ENCODE assay signal across 1 cellular context in genomic region chr1:109277434-109278204, GRCh38.
TF ChIP-seq lines count a peak whose summit lies in the region.

No MANE protein-coding gene starts in this region.

TF ChIP-seq in K562, 482 proteins besides CTCF, POLR2A, EP300 and RAD21 (continued from another document and continues in another):
- TF ChIP-seq, protein P1, sequence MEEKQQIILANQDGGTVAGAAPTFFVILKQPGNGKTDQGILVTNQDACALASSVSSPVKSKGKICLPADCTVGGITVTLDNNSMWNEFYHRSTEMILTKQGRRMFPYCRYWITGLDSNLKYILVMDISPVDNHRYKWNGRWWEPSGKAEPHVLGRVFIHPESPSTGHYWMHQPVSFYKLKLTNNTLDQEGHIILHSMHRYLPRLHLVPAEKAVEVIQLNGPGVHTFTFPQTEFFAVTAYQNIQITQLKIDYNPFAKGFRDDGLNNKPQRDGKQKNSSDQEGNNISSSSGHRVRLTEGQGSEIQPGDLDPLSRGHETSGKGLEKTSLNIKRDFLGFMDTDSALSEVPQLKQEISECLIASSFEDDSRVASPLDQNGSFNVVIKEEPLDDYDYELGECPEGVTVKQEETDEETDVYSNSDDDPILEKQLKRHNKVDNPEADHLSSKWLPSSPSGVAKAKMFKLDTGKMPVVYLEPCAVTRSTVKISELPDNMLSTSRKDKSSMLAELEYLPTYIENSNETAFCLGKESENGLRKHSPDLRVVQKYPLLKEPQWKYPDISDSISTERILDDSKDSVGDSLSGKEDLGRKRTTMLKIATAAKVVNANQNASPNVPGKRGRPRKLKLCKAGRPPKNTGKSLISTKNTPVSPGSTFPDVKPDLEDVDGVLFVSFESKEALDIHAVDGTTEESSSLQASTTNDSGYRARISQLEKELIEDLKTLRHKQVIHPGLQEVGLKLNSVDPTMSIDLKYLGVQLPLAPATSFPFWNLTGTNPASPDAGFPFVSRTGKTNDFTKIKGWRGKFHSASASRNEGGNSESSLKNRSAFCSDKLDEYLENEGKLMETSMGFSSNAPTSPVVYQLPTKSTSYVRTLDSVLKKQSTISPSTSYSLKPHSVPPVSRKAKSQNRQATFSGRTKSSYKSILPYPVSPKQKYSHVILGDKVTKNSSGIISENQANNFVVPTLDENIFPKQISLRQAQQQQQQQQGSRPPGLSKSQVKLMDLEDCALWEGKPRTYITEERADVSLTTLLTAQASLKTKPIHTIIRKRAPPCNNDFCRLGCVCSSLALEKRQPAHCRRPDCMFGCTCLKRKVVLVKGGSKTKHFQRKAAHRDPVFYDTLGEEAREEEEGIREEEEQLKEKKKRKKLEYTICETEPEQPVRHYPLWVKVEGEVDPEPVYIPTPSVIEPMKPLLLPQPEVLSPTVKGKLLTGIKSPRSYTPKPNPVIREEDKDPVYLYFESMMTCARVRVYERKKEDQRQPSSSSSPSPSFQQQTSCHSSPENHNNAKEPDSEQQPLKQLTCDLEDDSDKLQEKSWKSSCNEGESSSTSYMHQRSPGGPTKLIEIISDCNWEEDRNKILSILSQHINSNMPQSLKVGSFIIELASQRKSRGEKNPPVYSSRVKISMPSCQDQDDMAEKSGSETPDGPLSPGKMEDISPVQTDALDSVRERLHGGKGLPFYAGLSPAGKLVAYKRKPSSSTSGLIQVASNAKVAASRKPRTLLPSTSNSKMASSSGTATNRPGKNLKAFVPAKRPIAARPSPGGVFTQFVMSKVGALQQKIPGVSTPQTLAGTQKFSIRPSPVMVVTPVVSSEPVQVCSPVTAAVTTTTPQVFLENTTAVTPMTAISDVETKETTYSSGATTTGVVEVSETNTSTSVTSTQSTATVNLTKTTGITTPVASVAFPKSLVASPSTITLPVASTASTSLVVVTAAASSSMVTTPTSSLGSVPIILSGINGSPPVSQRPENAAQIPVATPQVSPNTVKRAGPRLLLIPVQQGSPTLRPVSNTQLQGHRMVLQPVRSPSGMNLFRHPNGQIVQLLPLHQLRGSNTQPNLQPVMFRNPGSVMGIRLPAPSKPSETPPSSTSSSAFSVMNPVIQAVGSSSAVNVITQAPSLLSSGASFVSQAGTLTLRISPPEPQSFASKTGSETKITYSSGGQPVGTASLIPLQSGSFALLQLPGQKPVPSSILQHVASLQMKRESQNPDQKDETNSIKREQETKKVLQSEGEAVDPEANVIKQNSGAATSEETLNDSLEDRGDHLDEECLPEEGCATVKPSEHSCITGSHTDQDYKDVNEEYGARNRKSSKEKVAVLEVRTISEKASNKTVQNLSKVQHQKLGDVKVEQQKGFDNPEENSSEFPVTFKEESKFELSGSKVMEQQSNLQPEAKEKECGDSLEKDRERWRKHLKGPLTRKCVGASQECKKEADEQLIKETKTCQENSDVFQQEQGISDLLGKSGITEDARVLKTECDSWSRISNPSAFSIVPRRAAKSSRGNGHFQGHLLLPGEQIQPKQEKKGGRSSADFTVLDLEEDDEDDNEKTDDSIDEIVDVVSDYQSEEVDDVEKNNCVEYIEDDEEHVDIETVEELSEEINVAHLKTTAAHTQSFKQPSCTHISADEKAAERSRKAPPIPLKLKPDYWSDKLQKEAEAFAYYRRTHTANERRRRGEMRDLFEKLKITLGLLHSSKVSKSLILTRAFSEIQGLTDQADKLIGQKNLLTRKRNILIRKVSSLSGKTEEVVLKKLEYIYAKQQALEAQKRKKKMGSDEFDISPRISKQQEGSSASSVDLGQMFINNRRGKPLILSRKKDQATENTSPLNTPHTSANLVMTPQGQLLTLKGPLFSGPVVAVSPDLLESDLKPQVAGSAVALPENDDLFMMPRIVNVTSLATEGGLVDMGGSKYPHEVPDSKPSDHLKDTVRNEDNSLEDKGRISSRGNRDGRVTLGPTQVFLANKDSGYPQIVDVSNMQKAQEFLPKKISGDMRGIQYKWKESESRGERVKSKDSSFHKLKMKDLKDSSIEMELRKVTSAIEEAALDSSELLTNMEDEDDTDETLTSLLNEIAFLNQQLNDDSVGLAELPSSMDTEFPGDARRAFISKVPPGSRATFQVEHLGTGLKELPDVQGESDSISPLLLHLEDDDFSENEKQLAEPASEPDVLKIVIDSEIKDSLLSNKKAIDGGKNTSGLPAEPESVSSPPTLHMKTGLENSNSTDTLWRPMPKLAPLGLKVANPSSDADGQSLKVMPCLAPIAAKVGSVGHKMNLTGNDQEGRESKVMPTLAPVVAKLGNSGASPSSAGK (IDR thresholded peaks at IDR 0.05): no peak
- TF ChIP-seq BRD9 (IDR thresholded peaks at IDR 0.05; ENCODE audit: low read depth, partially characterized antibody) (peak; percentile 38), SNAPC5 (CRISPR knock-in tag; IDR thresholded peaks at IDR 0.05) (no peak), CREB1 (IDR thresholded peaks at IDR 0.05) (no peak), CREB1 (CRISPR knock-in tag; IDR thresholded peaks at IDR 0.05) (no peak), CBFA2T3 (IDR thresholded peaks at IDR 0.05) (no peak), POLR2AphosphoS2 (IDR thresholded peaks at IDR 0.05; ENCODE audit: low read length) (peak; percentile 78; the same call in 1 of the 2 replicates), CAMTA2 (CRISPR knock-in tag; conservative IDR thresholded peaks at IDR 0.05) (no peak), SAFB2 (IDR thresholded peaks at IDR 0.05; ENCODE audit: borderline replicate concordance, low read depth, low read length, severe bottlenecking) (no peak), SMC3 (conservative IDR thresholded peaks at IDR 0.05; ENCODE audit: insufficient read depth, low read depth, low read length) (peak; percentile 96), RCOR1 (IDR thresholded peaks at IDR 0.05; ENCODE audit: borderline replicate concordance in 1 of 2, low read depth in 2 of 2, low read length in 2 of 2) (peak in 1 of 2 experiments; percentile 53; a peak in 1 of 4 replicates), MAFG (tag; conservative IDR thresholded peaks at IDR 0.05) (peak; percentile 33; the same call in 1 of the 2 replicates), ZNF217 (CRISPR knock-in tag; IDR thresholded peaks at IDR 0.05) (no peak), PHB2 (IDR thresholded peaks at IDR 0.05; ENCODE audit: low read depth) (no peak), NRF1 (conservative IDR thresholded peaks at IDR 0.05 in 1 of 2, IDR thresholded peaks at IDR 0.05 in 1 of 2) (no peak), TCF7 (IDR thresholded peaks at IDR 0.05; ENCODE audit: borderline replicate concordance) (0 out of 2 replicates have a peak, but pooled peaks have one; percentile 41)
- TF ChIP-seq, protein P2, sequence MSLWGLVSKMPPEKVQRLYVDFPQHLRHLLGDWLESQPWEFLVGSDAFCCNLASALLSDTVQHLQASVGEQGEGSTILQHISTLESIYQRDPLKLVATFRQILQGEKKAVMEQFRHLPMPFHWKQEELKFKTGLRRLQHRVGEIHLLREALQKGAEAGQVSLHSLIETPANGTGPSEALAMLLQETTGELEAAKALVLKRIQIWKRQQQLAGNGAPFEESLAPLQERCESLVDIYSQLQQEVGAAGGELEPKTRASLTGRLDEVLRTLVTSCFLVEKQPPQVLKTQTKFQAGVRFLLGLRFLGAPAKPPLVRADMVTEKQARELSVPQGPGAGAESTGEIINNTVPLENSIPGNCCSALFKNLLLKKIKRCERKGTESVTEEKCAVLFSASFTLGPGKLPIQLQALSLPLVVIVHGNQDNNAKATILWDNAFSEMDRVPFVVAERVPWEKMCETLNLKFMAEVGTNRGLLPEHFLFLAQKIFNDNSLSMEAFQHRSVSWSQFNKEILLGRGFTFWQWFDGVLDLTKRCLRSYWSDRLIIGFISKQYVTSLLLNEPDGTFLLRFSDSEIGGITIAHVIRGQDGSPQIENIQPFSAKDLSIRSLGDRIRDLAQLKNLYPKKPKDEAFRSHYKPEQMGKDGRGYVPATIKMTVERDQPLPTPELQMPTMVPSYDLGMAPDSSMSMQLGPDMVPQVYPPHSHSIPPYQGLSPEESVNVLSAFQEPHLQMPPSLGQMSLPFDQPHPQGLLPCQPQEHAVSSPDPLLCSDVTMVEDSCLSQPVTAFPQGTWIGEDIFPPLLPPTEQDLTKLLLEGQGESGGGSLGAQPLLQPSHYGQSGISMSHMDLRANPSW (CRISPR knock-in tag; IDR thresholded peaks at IDR 0.05): no peak
- TF ChIP-seq, protein P3, sequence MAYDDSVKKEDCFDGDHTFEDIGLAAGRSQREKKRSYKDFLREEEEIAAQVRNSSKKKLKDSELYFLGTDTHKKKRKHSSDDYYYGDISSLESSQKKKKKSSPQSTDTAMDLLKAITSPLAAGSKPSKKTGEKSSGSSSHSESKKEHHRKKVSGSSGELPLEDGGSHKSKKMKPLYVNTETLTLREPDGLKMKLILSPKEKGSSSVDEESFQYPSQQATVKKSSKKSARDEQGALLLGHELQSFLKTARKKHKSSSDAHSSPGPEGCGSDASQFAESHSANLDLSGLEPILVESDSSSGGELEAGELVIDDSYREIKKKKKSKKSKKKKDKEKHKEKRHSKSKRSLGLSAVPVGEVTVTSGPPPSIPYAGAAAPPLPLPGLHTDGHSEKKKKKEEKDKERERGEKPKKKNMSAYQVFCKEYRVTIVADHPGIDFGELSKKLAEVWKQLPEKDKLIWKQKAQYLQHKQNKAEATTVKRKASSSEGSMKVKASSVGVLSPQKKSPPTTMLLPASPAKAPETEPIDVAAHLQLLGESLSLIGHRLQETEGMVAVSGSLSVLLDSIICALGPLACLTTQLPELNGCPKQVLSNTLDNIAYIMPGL (CRISPR knock-in tag; IDR thresholded peaks at IDR 0.05): 0 out of 2 replicates have a peak, but pooled peaks have one; percentile 27
- TF ChIP-seq, protein P4, sequence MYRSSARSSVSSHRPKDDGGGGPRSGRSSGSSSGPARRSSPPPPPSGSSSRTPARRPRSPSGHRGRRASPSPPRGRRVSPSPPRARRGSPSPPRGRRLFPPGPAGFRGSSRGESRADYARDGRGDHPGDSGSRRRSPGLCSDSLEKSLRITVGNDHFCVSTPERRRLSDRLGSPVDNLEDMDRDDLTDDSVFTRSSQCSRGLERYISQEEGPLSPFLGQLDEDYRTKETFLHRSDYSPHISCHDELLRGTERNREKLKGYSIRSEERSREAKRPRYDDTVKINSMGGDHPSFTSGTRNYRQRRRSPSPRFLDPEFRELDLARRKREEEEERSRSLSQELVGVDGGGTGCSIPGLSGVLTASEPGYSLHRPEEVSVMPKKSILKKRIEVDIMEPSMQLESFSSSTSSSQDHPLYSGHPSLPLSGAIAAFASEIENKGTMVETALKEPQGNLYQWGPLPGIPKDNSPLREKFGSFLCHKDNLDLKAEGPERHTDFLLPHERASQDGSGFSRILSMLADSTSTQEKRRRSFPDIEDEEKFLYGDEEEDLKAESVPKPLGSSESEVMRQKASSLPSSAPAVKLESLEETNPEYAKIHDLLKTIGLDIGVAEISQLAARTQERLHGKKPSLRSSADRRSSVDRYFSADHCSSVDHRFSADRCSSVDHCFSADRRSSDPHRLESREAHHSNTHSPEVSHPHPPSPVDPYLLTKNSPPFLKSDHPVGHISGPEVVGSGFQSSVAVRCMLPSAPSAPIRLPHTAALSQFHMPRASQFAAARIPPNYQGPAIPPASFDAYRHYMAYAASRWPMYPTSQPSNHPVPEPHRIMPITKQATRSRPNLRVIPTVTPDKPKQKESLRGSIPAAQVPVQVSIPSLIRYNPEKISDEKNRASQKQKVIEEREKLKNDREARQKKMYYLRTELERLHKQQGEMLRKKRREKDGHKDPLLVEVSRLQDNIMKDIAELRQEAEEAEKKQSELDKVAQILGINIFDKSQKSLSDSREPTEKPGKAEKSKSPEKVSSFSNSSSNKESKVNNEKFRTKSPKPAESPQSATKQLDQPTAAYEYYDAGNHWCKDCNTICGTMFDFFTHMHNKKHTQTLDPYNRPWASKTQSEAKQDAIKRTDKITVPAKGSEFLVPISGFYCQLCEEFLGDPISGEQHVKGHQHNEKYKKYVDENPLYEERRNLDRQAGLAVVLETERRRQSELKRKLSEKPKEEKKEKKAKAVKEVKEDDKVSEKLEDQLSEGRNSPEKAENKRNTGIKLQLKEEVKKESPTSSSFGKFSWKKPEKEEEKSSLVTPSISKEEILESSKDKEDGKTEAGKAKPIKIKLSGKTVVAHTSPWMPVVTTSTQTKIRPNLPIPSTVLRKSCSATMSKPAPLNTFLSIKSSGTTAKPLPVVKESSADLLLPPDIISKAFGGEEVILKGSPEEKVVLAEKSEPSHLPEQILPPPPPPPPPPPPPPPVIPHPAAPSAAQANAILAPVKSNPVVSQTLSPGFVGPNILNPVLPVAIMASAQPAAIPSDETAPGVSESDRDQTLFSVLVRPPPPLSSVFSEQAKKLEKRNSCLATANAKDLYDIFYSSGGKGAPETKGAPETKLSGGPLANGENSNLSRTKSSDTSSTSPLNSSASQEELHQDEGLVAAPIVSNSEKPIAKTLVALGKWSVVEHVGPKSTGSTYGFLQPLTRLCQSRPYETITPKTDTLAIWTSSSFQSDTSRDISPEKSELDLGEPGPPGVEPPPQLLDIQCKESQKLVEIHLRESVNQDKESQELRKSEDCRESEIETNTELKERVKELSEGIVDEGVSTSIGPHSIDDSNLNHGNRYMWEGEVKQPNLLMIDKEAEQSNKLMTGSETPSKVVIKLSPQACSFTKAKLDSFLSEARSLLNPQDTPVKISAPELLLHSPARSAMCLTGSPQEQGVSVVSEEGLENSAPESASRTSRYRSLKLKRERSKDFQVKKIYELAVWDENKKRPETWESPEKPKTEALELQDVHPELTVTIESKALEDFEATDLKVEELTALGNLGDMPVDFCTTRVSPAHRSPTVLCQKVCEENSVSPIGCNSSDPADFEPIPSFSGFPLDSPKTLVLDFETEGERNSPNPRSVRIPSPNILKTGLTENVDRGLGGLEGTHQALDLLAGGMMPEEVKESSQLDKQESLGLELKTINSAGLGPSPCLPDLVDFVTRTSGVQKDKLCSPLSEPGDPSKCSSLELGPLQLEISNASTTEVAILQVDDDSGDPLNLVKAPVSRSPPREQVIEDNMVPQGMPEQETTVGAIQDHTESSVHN (IDR thresholded peaks at IDR 0.05; ENCODE audit: borderline replicate concordance in 1 of 2, low read depth in 1 of 2): no peak
